Comparison of ENCODE assay signal across 37 cellular contexts in the genomic region with DNA sequence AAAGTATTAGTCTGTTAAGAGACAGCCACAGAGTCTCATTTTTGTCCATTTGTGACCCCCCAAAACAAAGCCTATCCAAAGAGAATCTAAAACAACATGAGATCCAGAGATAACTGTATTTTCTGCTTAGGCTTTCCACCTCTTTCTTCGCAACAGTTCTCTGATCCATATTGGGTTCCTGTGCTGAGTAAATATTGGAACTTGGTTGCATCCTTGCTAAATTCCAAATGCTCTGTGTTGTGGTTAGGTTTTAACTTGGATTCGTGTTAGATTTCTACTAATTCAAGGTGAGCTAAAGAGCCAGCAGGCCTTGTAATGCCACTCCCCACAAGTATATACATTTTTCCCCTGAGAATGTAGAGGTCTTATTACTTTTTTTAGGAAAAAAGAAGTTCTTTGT. TPM values are rescaled to one million over a fixed set of nuclear protein-coding genes. Genes with fewer than 3 reads are reported as not detected.
"Had no signal": no experiment of that assay in that cellular context is flagged by ENCODE, and none has a peak within 500 bp of the region (broad histone marks: within the 10 kb centered on the region; RNA-seq: fewer than 3 reads in every experiment).

No MANE protein-coding gene starts in this region.

- H3K4me1 ChIP-seq: adrenal gland, ascending aorta, body of pancreas, breast epithelium had no signal

- H3K4me3 ChIP-seq: adrenal gland, ascending aorta, body of pancreas, breast epithelium, cardiac muscle cell had no signal

- ATAC-seq: activated naive CD4-positive, alpha-beta T cell treated with anti-CD3 and anti-CD28 coated beads, Interleukin-2, amount 50 U/mL, for 72 hours; activated naive CD8-positive, alpha-beta T cell treated with anti-CD3 and anti-CD28 coated beads, Interleukin-2, amount 50 U/mL, for 24 hours; activated T-cell treated with anti-CD3 and anti-CD28 coated beads, Interleukin-2, amount 50 U/mL, for 4 hours; activated T-cell treated with anti-CD3 and anti-CD28 coated beads, Interleukin-2, amount 50 U/mL, for 72 hours; activated T-helper 17 cell treated with anti-CD3 and anti-CD28 coated beads, Interleukin-2, amount 50 U/mL, for 72 hours; body of pancreas had no signal

- H3K36me3 ChIP-seq: adrenal gland, ascending aorta, brain microvascular endothelial cell, breast epithelium, cardiac muscle cell had no signal

- DNase-seq: activated effector memory CD4-positive, alpha-beta T cell treated with anti-CD3 and anti-CD28 coated beads, Interleukin-2, amount 50 U/mL, for 16 hours; activated effector memory CD4-positive, alpha-beta T cell treated with Interleukin-2 at 50 U/mL for 16 hours; activated gamma-delta T cell; activated gamma-delta T cell treated with Interleukin-2 at 50 U/mL for 16 hours; activated naive CD4-positive, alpha-beta T cell; activated naive CD4-positive, alpha-beta T cell treated with anti-CD3 and anti-CD28 coated beads for 36 hours; activated naive CD4-positive, alpha-beta T cell treated with anti-CD3 and anti-CD28 coated beads, Interleukin-2, amount 10 ng/mL, durations not matched to agents 7 days and 5 days; activated naive CD4-positive, alpha-beta T cell treated with anti-CD3 and anti-CD28 coated beads, Interleukin-2, amount 50 U/mL, for 16 hours; activated naive CD4-positive, alpha-beta T cell treated with Interleukin-2 at 50 U/mL for 16 hours; activated naive CD8-positive, alpha-beta T cell treated with anti-CD3 and anti-CD28 coated beads for 36 hours; activated naive CD8-positive, alpha-beta T cell treated with anti-CD3 and anti-CD28 coated beads, Interleukin-2, amount 10 ng/mL, durations not matched to agents 7 days and 5 days; activated naive CD8-positive, alpha-beta T cell treated with anti-CD3 and anti-CD28 coated beads, Interleukin-2, amount 50 U/mL, for 24 hours; activated T-cell treated with anti-CD3 and anti-CD28 coated beads for 4 hours; activated T-cell treated with anti-CD3 and anti-CD28 coated beads, Interleukin-2, amount 50 U/mL, for 1 hour; activated T-cell treated with anti-CD3 and anti-CD28 coated beads, Interleukin-2, amount 50 U/mL, for 24 hours; activated T-cell treated with anti-CD3 and anti-CD28 coated beads, Interleukin-2, amount 50 U/mL, for 4 hours; activated T-cell treated with anti-CD3 and anti-CD28 coated beads, Interleukin-2, amount 50 U/mL, for 48 hours; activated T-cell treated with anti-CD3 and anti-CD28 coated beads, Interleukin-2, amount 50 U/mL, for 72 hours; adrenal gland; amniotic stem cell; amygdala; anterior cingulate cortex; aorta; body of pancreas; brain microvascular endothelial cell; caudate nucleus; central memory CD4-positive, alpha-beta T cell; cerebellar nuclear complex had no signal

- H3K9me3 ChIP-seq: adrenal gland, ascending aorta, body of pancreas, breast epithelium had no signal

- FAIRE-seq: astrocyte, bronchial epithelial cell had no signal

- H3K27me3 ChIP-seq: adrenal gland, ascending aorta, body of pancreas, brain microvascular endothelial cell, cardiac muscle cell had no signal

- H3K27ac ChIP-seq: adrenal gland, ascending aorta, body of pancreas, brain microvascular endothelial cell, breast epithelium, cardiac muscle cell had no signal

RNA-seq across cellular contexts. Expression of gene FMO1, which starts 29.2 kb away (rescaled TPM):
- total RNA-seq: activated naive CD4-positive, alpha-beta T cell treated with anti-CD3 and anti-CD28 coated beads for 36 hours; activated naive CD4-positive, alpha-beta T cell treated with anti-CD3 and anti-CD28 coated beads, Interleukin-2, amount 50 U/mL, for 72 hours; activated naive CD8-positive, alpha-beta T cell treated with anti-CD3 and anti-CD28 coated beads for 36 hours; activated naive CD8-positive, alpha-beta T cell treated with anti-CD3 and anti-CD28 coated beads, Interleukin-2, amount 10 ng/mL, durations not matched to agents 7 days and 5 days; activated T-cell treated with anti-CD3 and anti-CD28 coated beads, Interleukin-2, amount 50 U/mL, for 4 hours; activated T-cell treated with anti-CD3 and anti-CD28 coated beads, Interleukin-2, amount 50 U/mL, for 72 hours; activated T-helper 1 cell treated with anti-CD3 and anti-CD28 coated beads, Interleukin-12 subunit alpha, Interleukin-12 subunit beta, Interleukin-2, Interleukin-4 antibody, amounts not matched to agents 30 ng/mL and 10 ng/mL and 1 ng/mL, durations not matched to agents 14 hours and 24 hours and 36 hours; activated T-helper 17 cell treated with anti-CD3 and anti-CD28 coated beads, Interleukin-2, amount 50 U/mL, for 72 hours; activated T-helper 2 cell treated with anti-CD3 and anti-CD28 coated beads, Interferon-gamma antibody, Interleukin-2, Interleukin-4, amounts not matched to agents 10 μg/mL and 5 μg/mL and 100 μg/mL, durations not matched to agents 14 hours and 24 hours and 36 hours; ascending aorta; astrocyte; bronchial epithelial cell; cardiac muscle cell had no signal
